Comparison of ENCODE assay signal across 18 cellular contexts in genomic region chr2:232593931-232594330, GRCh38. TPM values are rescaled to one million over a fixed set of nuclear protein-coding genes. Genes with fewer than 3 reads are reported as not detected.
DNase-seq lines count a peak whose midpoint lies in the region; ATAC-seq and TF ChIP-seq lines count a peak whose summit lies in the region.
"Had no signal": no experiment of that assay in that cellular context is flagged by ENCODE, and none has a peak within 500 bp of the region (broad histone marks: within the 10 kb centered on the region; RNA-seq: fewer than 3 reads in every experiment).

No MANE protein-coding gene starts in this region.

- no peak overlapping the region for H3K4me3 ChIP-seq in IMR-90 (ENCODE audit: insufficient read depth, low read depth, low read length)
- no peak overlapping the region for H3K4me3 ChIP-seq in PC-3 (ENCODE audit: low read length)
- H3K4me3 ChIP-seq in Caco-2 (ENCODE audit: low read depth, low read length): no peak overlapping the region
- H3K4me3 ChIP-seq: BLaER1 treated with 17β-estradiol and CSF1 and Interleukin-3, amounts not matched to agents 10 nM and 100 nM; SJCRH30 had no signal

- H3K9ac ChIP-seq in IMR-90 (ENCODE audit: low read depth, low read length) (no peak overlapping the region), PC-3 (ENCODE audit: low read length) (peak overlapping the region; percentile 62; the same call in 1 of the 2 replicates)
- H3K9ac ChIP-seq: BLaER1 treated with 17β-estradiol and CSF1 and Interleukin-3, amounts not matched to agents 10 nM and 100 nM; KMS-11 had no signal

- 87% methylated on average over 3 of the region's 6 CpGs; no CpG with 5 or more reads in 1 of the 2 experiments for WGBS in IMR-90 (ENCODE audit: extremely low coverage in 2 of 2, insufficient read length in 1 of 2), 2 experiments

- no peaks in the 10 kb centered on the region for H3K79me2 ChIP-seq in PC-3 (ENCODE audit: low read length)

- no peak overlapping the region for H3K14ac ChIP-seq in IMR-90 (replicated peaks; ENCODE audit: low read depth, low read length)

- intact Hi-C loops in IMR-90 (cut with micrococcal nuclease) (no loop called here), PC-3 (cut with micrococcal nuclease) (loop anchor here (1.0 kb wide), 1 partner anchor 26 kb away; no protein-coding TSS in a partner anchor), left colon (cut with DNase I, micrococcal nuclease) (no loop called here), Caco-2 (cut with micrococcal nuclease; ENCODE audit: unreplicated experiment) (no loop called here)

- no peak for TF ChIP-seq CTCF in IMR-90 (conservative IDR thresholded peaks at IDR 0.05; ENCODE audit: low read depth, low read length)
- TF ChIP-seq CTCF in PC-3 (conservative IDR thresholded peaks at IDR 0.05; ENCODE audit: low read depth, low read length): no peak
- TF ChIP-seq CTCF in Caco-2 (IDR thresholded peaks at IDR 0.05; ENCODE audit: insufficient read depth in 1 of 2, low read depth in 1 of 2, low read length in 1 of 2, severe bottlenecking in 1 of 2, unreplicated experiment in 1 of 2): no peak

- in situ Hi-C loops in IMR-90 (cut with MboI; ENCODE audit: low sequenced_read_pairs): no loop called here

- no peak overlapping the region for H3K4ac ChIP-seq in IMR-90 (ENCODE audit: low read depth, low read length)

- dilution Hi-C loops in IMR-90 (cut with HindIII; ENCODE audit: low sequenced_read_pairs, unreplicated experiment): no loop called here

- POLR2A ChIA-PET in IMR-90 (lab: Charles Lee; ENCODE audit: unreplicated experiment): interaction anchor here (0.5 kb wide), 1 partner anchor 210 kb away, joined by 3 read pairs; no protein-coding TSS in a partner anchor
- POLR2A ChIA-PET in PC-3 (lab: Charles Lee; ENCODE audit: unreplicated experiment): no interaction called here
- POLR2A ChIA-PET in Caco-2 (lab: Charles Lee): no interaction called here

- no peak overlapping the region for H3K27ac ChIP-seq in IMR-90 (ENCODE audit: insufficient read depth, low read length)
- peak overlapping the region; percentile 93 for H3K27ac ChIP-seq in PC-3 (ENCODE audit: low read length)
- H3K27ac ChIP-seq: BLaER1 treated with 17β-estradiol and CSF1 and Interleukin-3, amounts not matched to agents 10 nM and 100 nM; KMS-11; SJCRH30 had no signal

- H2BK120ac ChIP-seq in IMR-90 (ENCODE audit: low read depth, low read length): no peak overlapping the region

- no peak overlapping the region for H3K4me3 Mint-ChIP-seq in stimulated activated effector memory CD8-positive, alpha-beta T cell treated with anti-CD3 and anti-CD28 coated beads, Interleukin-12 subunit alpha, Interleukin-12 subunit beta, amount 100 ng/mL, for 72 hours
- H3K4me3 Mint-ChIP-seq in Caco-2 (ENCODE audit: unreplicated experiment): no peak overlapping the region

- H3K36me3 Mint-ChIP-seq in stimulated activated effector memory CD8-positive, alpha-beta T cell treated with anti-CD3 and anti-CD28 coated beads, Interleukin-12 subunit alpha, Interleukin-12 subunit beta, amount 100 ng/mL, for 72 hours: no peaks in the 10 kb centered on the region
- H3K36me3 Mint-ChIP-seq in Caco-2 (ENCODE audit: insufficient read depth, unreplicated experiment): no peaks in the 10 kb centered on the region

- no peak overlapping the region for H4K91ac ChIP-seq in IMR-90 (ENCODE audit: insufficient read depth, low read depth, low read length)

- no peaks in the 10 kb centered on the region for H3K9me2 ChIP-seq in PC-3 (replicated peaks; ENCODE audit: low read length)

- H3K4me1 ChIP-seq in IMR-90 (ENCODE audit: control insufficient read depth, insufficient read depth, low read length) (no peaks in the 10 kb centered on the region), PC-3 (ENCODE audit: insufficient read depth, low read length) (peaks cover 33% of the 10 kb centered on the region), Caco-2 (no peaks in the 10 kb centered on the region)
- H3K4me1 ChIP-seq: BLaER1 treated with 17β-estradiol and CSF1 and Interleukin-3, amounts not matched to agents 10 nM and 100 nM; SJCRH30 had no signal

- H3K9me1 ChIP-seq in IMR-90 (ENCODE audit: insufficient read depth, low read length): peaks cover 3% of the 10 kb centered on the region; the same call in 1 of the 2 replicates

- H3K9me3 ChIP-seq in IMR-90 (ENCODE audit: control insufficient read depth, insufficient read depth, low read length): no peaks in the 10 kb centered on the region
- H3K9me3 ChIP-seq in PC-3 (ENCODE audit: low read length): no peaks in the 10 kb centered on the region
- no peaks in the 10 kb centered on the region for H3K9me3 ChIP-seq in Caco-2
- H3K9me3 ChIP-seq: BLaER1 treated with 17β-estradiol and CSF1 and Interleukin-3, amounts not matched to agents 10 nM and 100 nM; SJCRH30 had no signal

- H3K27ac Mint-ChIP-seq in stimulated activated effector memory CD8-positive, alpha-beta T cell treated with anti-CD3 and anti-CD28 coated beads, Interleukin-12 subunit alpha, Interleukin-12 subunit beta, amount 100 ng/mL, for 72 hours: peak overlapping the region; percentile 32
- no peak overlapping the region for H3K27ac Mint-ChIP-seq in Caco-2 (ENCODE audit: unreplicated experiment)
- H3K27ac Mint-ChIP-seq: CD8-positive, alpha-beta memory T cell had no signal

- DNase-seq in IMR-90 (no peak), PC-3 (no peak), left colon (no peak), retina (no peak), Caco-2 (no peak)
- DNase-seq in stimulated activated effector memory CD8-positive, alpha-beta T cell treated with anti-CD3 and anti-CD28 coated beads, Interleukin-12 subunit alpha, Interleukin-12 subunit beta, amount 100 ng/mL, for 72 hours (ENCODE audit: low spot score in 2 of 2): no peak
- DNase-seq: CD8-positive, alpha-beta memory T cell; NCI-H1436 treated with DMSO at 0.1 percent for 48 hours; NCI-H2029 treated with DMSO at 0.1 percent for 48 hours; NCI-H2171; NCI-H446 treated with DMSO at 0.1 percent for 48 hours; SJCRH30 had no signal

- peak overlapping the region; percentile 13; the same call in 1 of the 2 replicates for H2AK5ac ChIP-seq in IMR-90 (ENCODE audit: low read depth, low read length)

- no peak overlapping the region for H2AFZ ChIP-seq in IMR-90 (replicated peaks; ENCODE audit: low read length, poor library complexity)
- no peak overlapping the region for H2AFZ ChIP-seq in PC-3 (ENCODE audit: low read length)

- no peaks in the 10 kb centered on the region for H3K9me3 Mint-ChIP-seq in stimulated activated effector memory CD8-positive, alpha-beta T cell treated with anti-CD3 and anti-CD28 coated beads, Interleukin-12 subunit alpha, Interleukin-12 subunit beta, amount 100 ng/mL, for 72 hours
- no peaks in the 10 kb centered on the region for H3K9me3 Mint-ChIP-seq in Caco-2 (ENCODE audit: unreplicated experiment)
- H3K9me3 Mint-ChIP-seq: CD8-positive, alpha-beta memory T cell had no signal

- no peaks in the 10 kb centered on the region for H3K36me3 ChIP-seq in IMR-90 (ENCODE audit: control insufficient read depth, insufficient read depth, low read length)
- no peaks in the 10 kb centered on the region for H3K36me3 ChIP-seq in PC-3 (ENCODE audit: low read depth, low read length)
- no peaks in the 10 kb centered on the region for H3K36me3 ChIP-seq in Caco-2 (ENCODE audit: control insufficient read depth, insufficient read depth, low read length)
- H3K36me3 ChIP-seq: BLaER1 treated with 17β-estradiol and CSF1 and Interleukin-3, amounts not matched to agents 10 nM and 100 nM; SJCRH30 had no signal

- no peak overlapping the region for H2BK5ac ChIP-seq in IMR-90 (ENCODE audit: low read depth, low read length, poor library complexity, severe bottlenecking)

- H3K4me2 ChIP-seq in IMR-90 (ENCODE audit: low read depth, low read length): no peak overlapping the region
- no peak overlapping the region for H3K4me2 ChIP-seq in PC-3 (ENCODE audit: low read length)
- H3K4me2 ChIP-seq: BLaER1 treated with 17β-estradiol and CSF1 and Interleukin-3, amounts not matched to agents 10 nM and 100 nM; KMS-11 had no signal

- H2BK15ac ChIP-seq in IMR-90 (ENCODE audit: low read depth, low read length): no peak overlapping the region

- ATAC-seq in IMR-90 (ENCODE audit: low read depth) (no peak), PC-3 (no peak), left colon (peak; percentile 10), HG02973 (IDR thresholded peaks at IDR 0.05; ENCODE audit: unreplicated experiment) (no peak)
- ATAC-seq in stimulated activated effector memory CD8-positive, alpha-beta T cell treated with anti-CD3 and anti-CD28 coated beads, Interleukin-12 subunit alpha, Interleukin-12 subunit beta, amount 100 ng/mL, for 72 hours: no peak

- no peak overlapping the region for H4K8ac ChIP-seq in IMR-90 (ENCODE audit: low read depth in 2 of 2, low read length in 2 of 2)

- H3K27me3 ChIP-seq in IMR-90 (ENCODE audit: control insufficient read depth, insufficient read depth, low read length): no peaks in the 10 kb centered on the region; the same call in 1 of the 2 replicates
- H3K27me3 ChIP-seq in PC-3 (ENCODE audit: low read length): no peaks in the 10 kb centered on the region
- no peaks in the 10 kb centered on the region for H3K27me3 ChIP-seq in Caco-2 (replicated peaks; ENCODE audit: control insufficient read depth, insufficient read depth, low read length)
- H3K27me3 ChIP-seq: BLaER1 treated with 17β-estradiol and CSF1 and Interleukin-3, amounts not matched to agents 10 nM and 100 nM; SJCRH30 had no signal

- H3K27me3 Mint-ChIP-seq in Caco-2 (ENCODE audit: insufficient read depth, unreplicated experiment): no peaks in the 10 kb centered on the region
- H3K27me3 Mint-ChIP-seq: CD8-positive, alpha-beta memory T cell had no signal

- H2BK20ac ChIP-seq in IMR-90 (ENCODE audit: low read depth, low read length): no peak overlapping the region

- TF ChIP-seq RAD21 in IMR-90 (IDR thresholded peaks at IDR 0.05; ENCODE audit: low read length): no peak

- H3F3A ChIP-seq in PC-3 (ENCODE audit: low read length, unreplicated experiment): peaks cover 10% of the 10 kb centered on the region

- H2AK9ac ChIP-seq in IMR-90 (replicated peaks; ENCODE audit: low read depth, low read length, poor library complexity): no peak overlapping the region

- H3K23ac ChIP-seq in IMR-90 (ENCODE audit: low read depth, low read length): no peak overlapping the region

- H4K5ac ChIP-seq in IMR-90 (ENCODE audit: low read depth, low read length): no peak overlapping the region

- H3K18ac ChIP-seq in IMR-90 (ENCODE audit: low read depth, low read length): no peak overlapping the region

- CTCF ChIA-PET in IMR-90 (lab: Yijun Ruan, JAX): interaction anchor here (1.2 kb wide), 1 partner anchor 12 kb away, joined by 3 read pairs; no protein-coding TSS in a partner anchor
- CTCF ChIA-PET in PC-3 (lab: Charles Lee): no interaction called here
- CTCF ChIA-PET in Caco-2 (lab: Charles Lee): no interaction called here

- peaks cover 6% of the 10 kb centered on the region for H3K4me1 Mint-ChIP-seq in stimulated activated effector memory CD8-positive, alpha-beta T cell treated with anti-CD3 and anti-CD28 coated beads, Interleukin-12 subunit alpha, Interleukin-12 subunit beta, amount 100 ng/mL, for 72 hours
- no peaks in the 10 kb centered on the region for H3K4me1 Mint-ChIP-seq in Caco-2 (ENCODE audit: low read depth, unreplicated experiment)
- H3K4me1 Mint-ChIP-seq: CD8-positive, alpha-beta memory T cell had no signal

- no peak for TF ChIP-seq POLR2A in IMR-90 (IDR thresholded peaks at IDR 0.05; ENCODE audit: low read depth, low read length)

- no peak overlapping the region for H3K56ac ChIP-seq in IMR-90 (ENCODE audit: extremely low read depth, insufficient read depth, low read length)

- BruUV-seq in IMR-90 (replicated peaks; lab: Mats Ljungman, UMichigan) (no TSS peak), PC-3 (replicated peaks; lab: Mats Ljungman, UMichigan) (no TSS peak), Caco-2 (replicated peaks; lab: Mats Ljungman, UMichigan) (no TSS peak)

- no peaks in the 10 kb centered on the region for H4K20me1 ChIP-seq in IMR-90 (ENCODE audit: insufficient read depth, low read length)
- no peaks in the 10 kb centered on the region for H4K20me1 ChIP-seq in PC-3 (ENCODE audit: low read length)
- H4K20me1 ChIP-seq: BLaER1 treated with 17β-estradiol and CSF1 and Interleukin-3, amounts not matched to agents 10 nM and 100 nM had no signal

- H3K79me1 ChIP-seq in IMR-90 (ENCODE audit: low read depth in 1 of 2, low read length in 2 of 2): no peaks in the 10 kb centered on the region

RNA-seq across cellular contexts. Expression of gene EFHD1, which starts 39.5 kb away (rescaled TPM):
- total RNA-seq in IMR-90 (2012; rRNA removed) (not detected in 2 replicates), PC-3 (2014; rRNA removed) (0.07 TPM in 1 of 2 replicates, not detected in the other), left colon (1 to 10 TPM; 2.7 TPM), Caco-2 (2022) (4.1 and 4.2 TPM in 2 replicates)
- polyA plus RNA-seq in IMR-90 (2012; rRNA removed): 0.27 and 0.36 TPM in 2 replicates
- 0.11 and 0.16 TPM in 2 replicates for polyA plus RNA-seq in IMR-90 (2012; cell fraction: cytosol; rRNA removed)
- polyA plus RNA-seq in IMR-90 (2012; cell fraction: nucleus; rRNA removed; ENCODE audit: low replicate concordance): 0.03 and 0.05 TPM in 2 replicates
- total RNA-seq: HT-29 had no signal

RNA-seq across cellular contexts. Expression of gene EIF4E2, which starts 43.4 kb away (rescaled TPM):
- 105 and 149 TPM in 2 replicates for total RNA-seq in IMR-90 (2012; rRNA removed)
- 44.0 and 52.1 TPM in 2 replicates for polyA plus RNA-seq in IMR-90 (2012; rRNA removed)
- polyA plus RNA-seq in IMR-90 (2012; cell fraction: cytosol; rRNA removed): 18.7 and 36.1 TPM in 2 replicates
- 28.5 and 89.1 TPM in 2 replicates for polyA plus RNA-seq in IMR-90 (2012; cell fraction: nucleus; rRNA removed; ENCODE audit: low replicate concordance)
- total RNA-seq in PC-3 (2014; rRNA removed): 53.9 and 55.1 TPM in 2 replicates
- total RNA-seq in left colon: 100 to 1,000 TPM in 1 of 2 donors, 10 to 100 TPM in 1; 83.2 to 104 TPM
- 50.8 and 57.2 TPM in 2 replicates for total RNA-seq in Caco-2 (2022)

RNA-seq across cellular contexts. Expression of gene TIGD1, which starts 43.6 kb away (rescaled TPM):
- total RNA-seq in IMR-90 (2012; rRNA removed): 2.7 and 2.8 TPM in 2 replicates
- 2.4 and 2.9 TPM in 2 replicates for polyA plus RNA-seq in IMR-90 (2012; rRNA removed)
- polyA plus RNA-seq in IMR-90 (2012; cell fraction: cytosol; rRNA removed): 0.70 and 0.74 TPM in 2 replicates
- polyA plus RNA-seq in IMR-90 (2012; cell fraction: nucleus; rRNA removed; ENCODE audit: low replicate concordance): 1.3 and 6.0 TPM in 2 replicates
- total RNA-seq in PC-3 (2014; rRNA removed): 5.9 and 6.3 TPM in 2 replicates
- 1 to 10 TPM; 4.4 to 4.5 TPM for total RNA-seq in left colon
- total RNA-seq in Caco-2 (2022): 4.4 TPM in 2 replicates

RNA-seq across cellular contexts. Expression of gene CHRNG, which starts 54.4 kb away (rescaled TPM):
- total RNA-seq in IMR-90 (2012; rRNA removed) (not detected in 2 replicates), PC-3 (2014; rRNA removed) (not detected in 2 replicates), left colon (not detected), Caco-2 (2022) (not detected in 2 replicates)
- polyA plus RNA-seq in IMR-90 (2012; rRNA removed): not detected in 2 replicates
- polyA plus RNA-seq in IMR-90 (2012; cell fraction: cytosol; rRNA removed): not detected in 2 replicates
- polyA plus RNA-seq in IMR-90 (2012; cell fraction: nucleus; rRNA removed; ENCODE audit: low replicate concordance): not detected in 2 replicates
- total RNA-seq: CD8-positive, alpha-beta memory T cell; H4; HT-29; M059J had no signal
- polyA plus RNA-seq: CD8-positive, alpha-beta memory T cell had no signal
